In the genomic region with DNA sequence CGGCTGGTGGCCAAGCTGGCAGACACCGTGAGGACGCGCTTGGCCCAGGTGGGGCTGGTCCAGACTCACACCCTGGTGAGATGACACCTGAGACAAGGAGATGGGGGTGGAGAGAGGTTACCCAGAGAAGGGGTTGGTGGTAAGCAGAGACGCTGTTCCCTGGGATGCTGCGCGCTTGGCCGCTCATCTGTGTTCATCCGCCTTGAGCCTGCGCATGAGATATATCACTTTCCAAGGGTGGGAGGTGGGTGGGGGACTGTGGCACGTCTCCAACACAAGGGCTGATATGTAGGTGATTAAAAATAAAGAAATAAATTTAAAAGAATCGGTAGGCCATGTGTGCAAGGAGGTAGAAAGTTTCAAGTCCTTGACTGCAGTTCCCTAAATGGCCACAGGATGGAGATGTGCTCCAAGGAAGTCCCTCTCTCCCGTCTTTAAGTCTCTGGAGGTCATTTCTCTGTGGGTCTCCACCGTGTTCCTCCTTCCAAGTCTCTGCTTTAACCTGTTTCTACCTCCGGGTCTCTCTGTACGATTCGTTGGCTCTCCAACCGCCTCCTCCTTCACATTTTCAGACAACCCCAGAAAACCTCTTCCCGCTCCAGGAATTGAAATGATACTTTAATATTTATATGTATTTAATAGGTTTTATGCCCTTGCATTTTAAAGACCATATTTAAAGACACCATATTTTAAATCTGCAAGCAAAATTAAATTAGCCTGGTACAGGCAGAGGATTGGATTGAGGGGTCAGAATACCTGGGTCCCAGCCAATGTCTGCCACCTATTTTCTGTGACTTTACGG, we compare ENCODE assay signal across 8 cellular contexts. TPM values are rescaled to one million over a fixed set of nuclear protein-coding genes. Genes with fewer than 3 reads are reported as not detected.
A peak's percentile ranks its signal among the peaks of the same experiment; 100 is the strongest.
DNase-seq lines count a peak whose midpoint lies in the region; ATAC-seq and TF ChIP-seq lines count a peak whose summit lies in the region.

No MANE protein-coding gene starts in this region.

- H3K4me3 ChIP-seq in OCI-LY7 (ENCODE audit: low read depth, low read length, poor library complexity, severe bottlenecking), result peak overlapping the region; percentile 62

- H3K36me3 ChIP-seq in OCI-LY7 (ENCODE audit: insufficient read depth, low read length), result no peaks in the 10 kb centered on the region

- no peaks in the 10 kb centered on the region for H3K9me3 ChIP-seq in OCI-LY7 (ENCODE audit: low read length)

- no peaks in the 10 kb centered on the region for H3K79me2 ChIP-seq in OCI-LY7 (ENCODE audit: insufficient read depth, low read depth, low read length)

- H3K4me3 Mint-ChIP-seq in natural killer cell treated with Interleukin-12 subunit alpha and Interleukin-12 subunit beta and Interleukin-15 and Interleukin-18, amount 100 ng/mL, for 72 hours, result peak overlapping the region; percentile 27

- BruUV-seq in OCI-LY7 (replicated peaks; lab: Mats Ljungman, UMichigan), result no TSS peak

- peaks cover 39% of the 10 kb centered on the region for H3K4me1 ChIP-seq in OCI-LY7 (ENCODE audit: insufficient read depth, low read length, poor library complexity, severe bottlenecking)

- no peaks in the 10 kb centered on the region for H3K36me3 Mint-ChIP-seq in natural killer cell treated with Interleukin-12 subunit alpha and Interleukin-12 subunit beta and Interleukin-15 and Interleukin-18, amount 100 ng/mL, for 72 hours

- peak; percentile 48 for ATAC-seq in esophagus mucosa
- peak; percentile 37 to 64 for ATAC-seq in natural killer cell treated with Interleukin-12 subunit alpha and Interleukin-12 subunit beta and Interleukin-15 and Interleukin-18, amount 100 ng/mL, for 72 hours
- no peak for ATAC-seq in HG02970 (IDR thresholded peaks at IDR 0.05; ENCODE audit: low FRiP score, unreplicated experiment)

- POLR2A ChIA-PET in OCI-LY7 (lab: Charles Lee), result interaction anchor here (0.6 kb wide), 1 partner anchor 93 kb away, joined by 7 read pairs; no protein-coding TSS in a partner anchor

- no peaks in the 10 kb centered on the region for H3K9me2 ChIP-seq in OCI-LY7 (ENCODE audit: insufficient read depth, low read length)

- intact Hi-C loops in OCI-LY7 (cut with micrococcal nuclease; ENCODE audit: unreplicated experiment), result loop anchor here (1.0 to 2.0 kb wide), 3 partner anchors 24 to 127 kb away; no protein-coding TSS in a partner anchor

- H3K27me3 Mint-ChIP-seq in natural killer cell treated with Interleukin-12 subunit alpha and Interleukin-12 subunit beta and Interleukin-15 and Interleukin-18, amount 100 ng/mL, for 72 hours, result no peaks in the 10 kb centered on the region

- no peak overlapping the region for H2AFZ ChIP-seq in OCI-LY7 (ENCODE audit: low read length)

- DNase-seq in D341Med (ENCODE audit: low spot score) (peak; percentile 83), KG1 (lab: John Stamatoyannopoulos, UW) (peak; percentile 66), OCI-LY7 (ENCODE audit: low spot score) (peak; percentile 90), activated T-cell treated with anti-CD3 and anti-CD28 coated beads for 24 hours (ENCODE audit: low read depth) (peak; percentile 63), stromal cell of bone marrow (ENCODE audit: low read depth) (peak; percentile 64)
- DNase-seq in natural killer cell treated with Interleukin-12 subunit alpha and Interleukin-12 subunit beta and Interleukin-15 and Interleukin-18, amount 100 ng/mL, for 72 hours (ENCODE audit: low spot score), result no peak

- peaks cover 3 to 4% of the 10 kb centered on the region in 2 donors for H3K4me1 Mint-ChIP-seq in natural killer cell treated with Interleukin-12 subunit alpha and Interleukin-12 subunit beta and Interleukin-15 and Interleukin-18, amount 100 ng/mL, for 72 hours (ENCODE audit: low read depth in 2 of 2)

- H3K27ac ChIP-seq in OCI-LY7 (ENCODE audit: low read depth, low read length, poor library complexity, severe bottlenecking), result peak overlapping the region; percentile 40

- CTCF ChIA-PET in OCI-LY7 (lab: Charles Lee; ENCODE audit: unreplicated experiment), result no interaction called here

- no peak overlapping the region for H3K27ac Mint-ChIP-seq in natural killer cell treated with Interleukin-12 subunit alpha and Interleukin-12 subunit beta and Interleukin-15 and Interleukin-18, amount 100 ng/mL, for 72 hours

- TF ChIP-seq CTCF in OCI-LY7 (conservative IDR thresholded peaks at IDR 0.05; ENCODE audit: low read length), result peak; percentile 88

- H3K9me3 Mint-ChIP-seq in natural killer cell treated with Interleukin-12 subunit alpha and Interleukin-12 subunit beta and Interleukin-15 and Interleukin-18, amount 100 ng/mL, for 72 hours, result no peaks in the 10 kb centered on the region

- peak overlapping the region; percentile 58 for H3K4me2 ChIP-seq in OCI-LY7 (ENCODE audit: low read length)

- H4K20me1 ChIP-seq in OCI-LY7 (ENCODE audit: insufficient read depth, low read length), result no peaks in the 10 kb centered on the region

RNA-seq across cellular contexts. Expression of gene TTC24, which starts 4.5 kb away (rescaled TPM):
- 2.8 and 3.6 TPM in 2 replicates for total RNA-seq in OCI-LY7 (2014; rRNA removed; shearing (Covaris generic))
- total RNA-seq in OCI-LY7 (2022), result 11.9 and 12.4 TPM in 2 replicates
- not detected for total RNA-seq in esophagus mucosa
- 1 to 10 TPM; 1.8 to 2.2 TPM for total RNA-seq in natural killer cell treated with Interleukin-12 subunit alpha and Interleukin-12 subunit beta and Interleukin-15 and Interleukin-18, amount 100 ng/mL, for 72 hours

RNA-seq across cellular contexts. Expression of gene NAXE, which starts 7.6 kb away (rescaled TPM):
- total RNA-seq in OCI-LY7 (2014; rRNA removed; shearing (Covaris generic)), result 71.6 and 81.5 TPM in 2 replicates
- 56.1 and 61.1 TPM in 2 replicates for total RNA-seq in OCI-LY7 (2022)
- 80.4 TPM for total RNA-seq in esophagus mucosa
- total RNA-seq in natural killer cell treated with Interleukin-12 subunit alpha and Interleukin-12 subunit beta and Interleukin-15 and Interleukin-18, amount 100 ng/mL, for 72 hours, result 10 to 100 TPM; 54.0 to 67.5 TPM

RNA-seq across cellular contexts. Expression of gene IQGAP3, which starts 11.7 kb away (rescaled TPM):
- 22.4 and 26.1 TPM in 2 replicates for total RNA-seq in OCI-LY7 (2014; rRNA removed; shearing (Covaris generic))
- total RNA-seq in OCI-LY7 (2022) (28.7 and 37.1 TPM in 2 replicates), esophagus mucosa (11.8 TPM)
- 1 to 10 TPM; 3.4 to 6.4 TPM for total RNA-seq in natural killer cell treated with Interleukin-12 subunit alpha and Interleukin-12 subunit beta and Interleukin-15 and Interleukin-18, amount 100 ng/mL, for 72 hours

RNA-seq across cellular contexts. Expression of gene GPATCH4, which starts 17.3 kb away (rescaled TPM):
- total RNA-seq in OCI-LY7 (2014; rRNA removed; shearing (Covaris generic)), result 33.3 and 40.9 TPM in 2 replicates
- total RNA-seq in OCI-LY7 (2022), result 38.5 and 51.6 TPM in 2 replicates
- total RNA-seq in esophagus mucosa, result 20.3 TPM
- 100 to 1,000 TPM in 1 of 2 donors, 10 to 100 TPM in 1; 47.9 to 135 TPM for total RNA-seq in natural killer cell treated with Interleukin-12 subunit alpha and Interleukin-12 subunit beta and Interleukin-15 and Interleukin-18, amount 100 ng/mL, for 72 hours

RNA-seq across cellular contexts. Expression of gene HAPLN2, which starts 35.2 kb away (rescaled TPM):
- 0.41 and 0.62 TPM in 2 replicates for total RNA-seq in OCI-LY7 (2014; rRNA removed; shearing (Covaris generic))
- 1.1 and 1.4 TPM in 2 replicates for total RNA-seq in OCI-LY7 (2022)
- not detected for total RNA-seq in esophagus mucosa
- not detected for total RNA-seq in natural killer cell treated with Interleukin-12 subunit alpha and Interleukin-12 subunit beta and Interleukin-15 and Interleukin-18, amount 100 ng/mL, for 72 hours
